28 cellular contexts compared by ENCODE assay signal in genomic region chr9:92949266-92949982, GRCh38. TPM values are rescaled to one million over a fixed set of nuclear protein-coding genes. Genes with fewer than 3 reads are reported as not detected.
DNase-seq lines count a peak whose midpoint lies in the region; ATAC-seq lines count a peak whose summit lies in the region.
"Had no signal": no experiment of that assay in that cellular context is flagged by ENCODE, and none has a peak within 500 bp of the region (broad histone marks: within the 10 kb centered on the region; RNA-seq: fewer than 3 reads in every experiment).

No MANE protein-coding gene starts in this region.

- intact Hi-C loops in CD4-positive, alpha-beta memory T cell (cut with micrococcal nuclease): no loop called here

- peaks cover 76% of the 10 kb centered on the region for H3K4me1 ChIP-seq in CD4-positive, alpha-beta memory T cell (ENCODE audit: insufficient read depth, low read length)
- H3K4me1 ChIP-seq: breast epithelium had no signal

- no peaks in the 10 kb centered on the region for H3K27me3 ChIP-seq in CD4-positive, alpha-beta memory T cell (ENCODE audit: insufficient read depth, low read length)
- H3K27me3 ChIP-seq: breast epithelium, pancreas had no signal

- peak overlapping the region; percentile 57 for H3K27ac ChIP-seq in CD4-positive, alpha-beta memory T cell (ENCODE audit: low read depth, low read length)
- H3K27ac ChIP-seq: breast epithelium, HL-60, pancreas, PC-9, tibial nerve, WERI-Rb-1 had no signal

- CTCF ChIA-PET in CD4-positive, alpha-beta memory T cell (lab: Charles Lee; ENCODE audit: partially characterized antibody): interaction anchor here (0.8 to 1.3 kb wide), 5 partner anchors 12 to 160 kb away, joined by 3 to 4 read pairs (median 3); no protein-coding TSS in a partner anchor

- H3K4me3 ChIP-seq in CD4-positive, alpha-beta memory T cell (ENCODE audit: low read length in 2 of 2): peak overlapping the region; percentile 60 to 64
- H3K4me3 ChIP-seq: pancreas, PC-9, tibial nerve had no signal

- H3K36me3 ChIP-seq in CD4-positive, alpha-beta memory T cell (ENCODE audit: insufficient read depth, low read length): no peaks in the 10 kb centered on the region
- H3K36me3 ChIP-seq: breast epithelium, pancreas, tibial nerve, WERI-Rb-1 had no signal

- peaks cover 0 to 5% (median 1%) of the 10 kb centered on the region in 8 donors for H3K9me3 Mint-ChIP-seq in CD4-positive, alpha-beta memory T cell
- no peaks in the 10 kb centered on the region for H3K9me3 Mint-ChIP-seq in activated naive CD8-positive, alpha-beta T cell treated with anti-CD3 and anti-CD28 coated beads, Interleukin-2, amount 50 U/mL, for 24 hours
- H3K9me3 Mint-ChIP-seq in naive thymus-derived CD8-positive, alpha-beta T cell: peaks cover 0 to 4% (median 0%) of the 10 kb centered on the region in 9 donors

- ATAC-seq in activated naive CD8-positive, alpha-beta T cell treated with anti-CD3 and anti-CD28 coated beads, Interleukin-2, amount 50 U/mL, for 24 hours: no peak
- ATAC-seq in naive thymus-derived CD8-positive, alpha-beta T cell: no peak
- ATAC-seq in GM21737 (IDR thresholded peaks at IDR 0.05; ENCODE audit: unreplicated experiment) (no peak), GM21825 (IDR thresholded peaks at IDR 0.05; ENCODE audit: unreplicated experiment) (no peak)
- ATAC-seq: pancreas had no signal

- peak overlapping the region; percentile 97 to 99 (median 98) for H3K4me3 Mint-ChIP-seq in CD4-positive, alpha-beta memory T cell
- no peak overlapping the region for H3K4me3 Mint-ChIP-seq in activated naive CD8-positive, alpha-beta T cell treated with anti-CD3 and anti-CD28 coated beads, Interleukin-2, amount 50 U/mL, for 24 hours
- H3K4me3 Mint-ChIP-seq in naive thymus-derived CD8-positive, alpha-beta T cell: peak overlapping the region in 9 of 10 donors; percentile 15 to 99 (median 95)

- peaks cover 54 to 82% (median 71%) of the 10 kb centered on the region in 4 donors for H3K4me1 Mint-ChIP-seq in CD4-positive, alpha-beta memory T cell
- H3K4me1 Mint-ChIP-seq in activated naive CD8-positive, alpha-beta T cell treated with anti-CD3 and anti-CD28 coated beads, Interleukin-2, amount 50 U/mL, for 24 hours: peaks cover 44% of the 10 kb centered on the region
- peaks cover 37 to 82% (median 71%) of the 10 kb centered on the region in 4 donors for H3K4me1 Mint-ChIP-seq in naive thymus-derived CD8-positive, alpha-beta T cell

- peak overlapping the region; percentile 84 to 94 (median 92) for H3K27ac Mint-ChIP-seq in CD4-positive, alpha-beta memory T cell
- H3K27ac Mint-ChIP-seq in activated naive CD8-positive, alpha-beta T cell treated with anti-CD3 and anti-CD28 coated beads, Interleukin-2, amount 50 U/mL, for 24 hours: peak overlapping the region; percentile 59
- H3K27ac Mint-ChIP-seq in naive thymus-derived CD8-positive, alpha-beta T cell: peak overlapping the region in 8 of 10 donors; percentile 10 to 83 (median 55)
- H3K27ac Mint-ChIP-seq: nephron had no signal

- H3K36me3 Mint-ChIP-seq in CD4-positive, alpha-beta memory T cell: peaks cover 0 to 7% of the 10 kb centered on the region in 2 donors
- no peaks in the 10 kb centered on the region for H3K36me3 Mint-ChIP-seq in activated naive CD8-positive, alpha-beta T cell treated with anti-CD3 and anti-CD28 coated beads, Interleukin-2, amount 50 U/mL, for 24 hours (ENCODE audit: low read depth)
- peaks cover 0 to 4% (median 3%) of the 10 kb centered on the region in 3 donors for H3K36me3 Mint-ChIP-seq in naive thymus-derived CD8-positive, alpha-beta T cell

- POLR2A ChIA-PET in CD4-positive, alpha-beta memory T cell (lab: Charles Lee; ENCODE audit: partially characterized antibody): interaction anchor here (0.6 to 11.3 kb wide), 7 partner anchors 9 to 624 kb away, joined by 3 to 304 read pairs (median 3); partner anchors contain the start of genes CENPP, NINJ1 and NOL8
- POLR2A ChIA-PET in naive thymus-derived CD8-positive, alpha-beta T cell (lab: Charles Lee): interaction anchor here (0.6 to 11.3 kb wide), 9 partner anchors 9 to 98 kb away, joined by 3 to 261 read pairs (median 4); no protein-coding TSS in a partner anchor

- DNase-seq in activated CD8-positive, alpha-beta memory T cell treated with anti-CD3 and anti-CD28 coated beads, Interleukin-2, amount 50 U/mL, for 48 hours: peak; percentile 50
- no peak for DNase-seq in activated CD8-positive, alpha-beta memory T cell treated with anti-CD3 and anti-CD28 coated beads, Interleukin-2, amount 50 U/mL, for 4 hours
- no peak for DNase-seq in CD4-positive, alpha-beta memory T cell
- DNase-seq in activated naive CD8-positive, alpha-beta T cell treated with anti-CD3 and anti-CD28 coated beads, Interleukin-2, amount 50 U/mL, for 24 hours: no peak
- no peak for DNase-seq in naive thymus-derived CD8-positive, alpha-beta T cell
- DNase-seq in NCI-H748 treated with DMSO at 0.1 percent for 48 hours (lab: John Stamatoyannopoulos, UW): no peak
- DNase-seq: activated naive CD4-positive, alpha-beta T cell; DND-41; effector CD4-positive, alpha-beta T cell; erythroblast; kidney; midbrain; MV-4-11; NCI-H524 treated with DMSO at 0.1 percent for 48 hours; NK-92 treated with Interleukin-12 subunit alpha and Interleukin-12 subunit beta, amount 100 ng/mL, for 24 hours; pancreas; PC-9; retina; SHP77; WERI-Rb-1 had no signal

- no peaks in the 10 kb centered on the region for H3K27me3 Mint-ChIP-seq in CD4-positive, alpha-beta memory T cell
- peaks cover 6% of the 10 kb centered on the region for H3K27me3 Mint-ChIP-seq in activated naive CD8-positive, alpha-beta T cell treated with anti-CD3 and anti-CD28 coated beads, Interleukin-2, amount 50 U/mL, for 24 hours
- peaks cover 0 to 4% (median 0%) of the 10 kb centered on the region in 5 donors for H3K27me3 Mint-ChIP-seq in naive thymus-derived CD8-positive, alpha-beta T cell

- H3K9me3 ChIP-seq in CD4-positive, alpha-beta memory T cell (ENCODE audit: control insufficient read depth in 1 of 2, low read length in 2 of 2): no peaks in the 10 kb centered on the region
- H3K9me3 ChIP-seq: breast epithelium, pancreas, tibial nerve had no signal

RNA-seq across cellular contexts. Expression of gene FGD3, which starts 2.1 kb away (rescaled TPM):
- 100 to 1,000 TPM; 256 to 272 TPM for total RNA-seq in CD4-positive, alpha-beta memory T cell
- 100 to 1,000 TPM in 1 of 2 donors, 10 to 100 TPM in 1; 52.7 to 146 TPM for polyA plus RNA-seq in CD4-positive, alpha-beta memory T cell
- 100 to 1,000 TPM; 329 to 330 TPM for total RNA-seq in naive thymus-derived CD8-positive, alpha-beta T cell
- polyA plus RNA-seq in naive thymus-derived CD8-positive, alpha-beta T cell: 100 to 1,000 TPM in 2 of 3 donors, 10 to 100 TPM in 1; 64.2 to 161 (median 103) TPM
- total RNA-seq: fibroblast of villous mesenchyme, LHCN-M2 had no signal
